Comparison of ENCODE assay signal across 27 cellular contexts in the genomic region with DNA sequence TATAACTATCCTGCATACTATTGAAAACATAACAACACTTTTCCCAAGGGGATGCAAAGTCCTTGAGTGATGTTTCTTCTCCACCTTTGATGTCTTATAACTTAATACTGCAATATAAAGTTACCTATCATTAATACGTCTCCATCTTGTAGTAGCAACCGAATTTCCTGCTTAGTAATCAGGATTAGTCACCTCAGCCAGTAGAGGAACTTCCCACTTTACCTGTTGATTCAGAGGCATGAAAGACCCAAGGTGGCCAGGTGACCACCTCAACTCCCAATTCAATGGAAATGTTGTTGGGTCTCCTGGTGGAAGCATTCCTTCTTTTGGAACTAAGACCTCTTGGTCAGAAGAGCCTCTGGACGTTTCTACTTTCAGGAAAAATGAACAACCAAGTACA.
"Had no signal": no experiment of that assay in that cellular context is flagged by ENCODE, and none has a peak within 500 bp of the region (broad histone marks: within the 10 kb centered on the region; RNA-seq: fewer than 3 reads in every experiment).

No MANE protein-coding gene starts in this region.

- H3K4me3 ChIP-seq: coronary artery, esophagus muscularis mucosa, left lung, prostate gland, right atrium auricular region, smooth muscle cell, testis, tibial artery had no signal

- H3K36me3 ChIP-seq: esophagus muscularis mucosa, left lung, prostate gland, right atrium auricular region had no signal

- DNase-seq: dermis blood vessel endothelial cell; effector memory CD8-positive, alpha-beta T cell; foreskin melanocyte; glutamatergic neuron; hypothalamus; immature natural killer cell; islet precursor cell; left cardiac atrium; left lung; mesendoderm; midbrain; naive thymus-derived CD4-positive, alpha-beta T cell; nephron progenitor cell; stimulated activated CD4-positive, alpha-beta T cell treated with anti-CD3 and anti-CD28 coated beads, Interleukin-12 subunit alpha, Interleukin-12 subunit beta, amount 100 ng/mL, for 4 hours; stimulated activated CD4-positive, alpha-beta T cell treated with anti-CD3 and anti-CD28 coated beads, Interleukin-1b, Interleukin-23, amount 100 ng/mL, for 48 hours; stimulated activated CD4-positive, alpha-beta T cell treated with anti-CD3 and anti-CD28 coated beads, Interleukin-4, amount 100 ng/mL, for 1 hour; stimulated activated CD8-positive, alpha-beta memory T cell treated with anti-CD3 and anti-CD28 coated beads, Interleukin-4, amount 100 ng/mL, for 48 hours; stimulated activated naive CD4-positive, alpha-beta T cell; substantia nigra; testis; tibial artery had no signal

- H3K4me2 ChIP-seq: smooth muscle cell had no signal

- H3K9me3 ChIP-seq: esophagus muscularis mucosa, prostate gland, right atrium auricular region, testis, tibial artery had no signal

- ATAC-seq: effector memory CD8-positive, alpha-beta T cell; left cardiac atrium; left lung; naive thymus-derived CD4-positive, alpha-beta T cell; sciatic nerve had no signal

- H3K4me1 ChIP-seq: prostate gland had no signal

- H3K27me3 ChIP-seq: esophagus muscularis mucosa, left lung, right atrium auricular region, testis, tibial artery had no signal

- H3K27ac ChIP-seq: coronary artery, esophagus muscularis mucosa, left lung, prostate gland, right atrium auricular region, testis, tibial artery had no signal
